In the genomic region with DNA sequence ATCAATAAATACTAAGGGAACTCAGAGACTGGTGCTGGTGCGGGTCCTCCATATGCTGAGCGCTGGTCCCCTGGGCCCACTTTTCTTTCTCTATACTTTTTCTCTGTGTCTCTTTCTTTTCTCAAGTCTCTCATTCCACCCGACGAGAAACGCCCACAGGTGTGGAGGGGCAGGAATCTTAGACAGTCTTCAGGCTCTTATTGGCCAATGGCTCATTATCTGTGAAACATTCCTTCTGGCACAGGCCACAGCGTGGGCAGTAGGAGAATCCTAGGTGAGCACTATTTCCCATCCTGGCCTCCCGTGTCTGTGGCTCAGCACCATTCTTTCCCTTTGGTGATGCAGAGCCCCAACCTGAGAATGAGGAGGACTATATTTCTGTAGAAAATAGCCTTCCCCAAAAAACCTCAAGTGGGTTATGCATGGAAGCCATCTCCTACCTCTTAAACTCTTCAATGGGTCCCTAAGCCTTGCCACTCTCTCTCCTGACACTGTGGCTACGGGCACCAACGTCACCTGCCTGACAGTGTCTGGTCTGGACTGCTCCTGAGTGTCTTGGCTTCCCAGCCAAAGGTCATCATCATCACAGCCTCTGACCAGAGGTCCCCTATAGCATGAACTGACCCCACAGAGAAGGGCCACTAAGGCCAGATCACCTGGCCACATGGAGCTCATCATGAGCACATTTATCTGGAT, we compare ENCODE assay signal across 17 cellular contexts. TPM values are rescaled to one million over a fixed set of nuclear protein-coding genes. Genes with fewer than 3 reads are reported as not detected.
DNase-seq lines count a peak whose midpoint lies in the region; ATAC-seq, FAIRE-seq and TF ChIP-seq lines count a peak whose summit lies in the region.
"Had no signal": no experiment of that assay in that cellular context is flagged by ENCODE, and none has a peak within 500 bp of the region (broad histone marks: within the 10 kb centered on the region; RNA-seq: fewer than 3 reads in every experiment).

No MANE protein-coding gene starts in this region.

- H3K27me3 Mint-ChIP-seq in natural killer cell treated with Interleukin-12 subunit alpha and Interleukin-12 subunit beta and Interleukin-15 and Interleukin-18, amount 100 ng/mL, for 72 hours: no peaks in the 10 kb centered on the region
- peaks cover 4 to 17% of the 10 kb centered on the region in 2 donors for H3K27me3 Mint-ChIP-seq in natural killer cell (ENCODE audit: low read depth in 2 of 2)

- POLR2A ChIA-PET in GM12878 (lab: Charles Lee): interaction anchor here (0.6 to 9.0 kb wide), 5 partner anchors 9 to 20 kb away, joined by 3 to 61 read pairs (median 3); no protein-coding TSS in a partner anchor

- peak overlapping the region; percentile 83 for H3K4me2 ChIP-seq in GM12878 (ENCODE audit: control insufficient read depth, insufficient read depth)
- no peak overlapping the region for H3K4me2 ChIP-seq in mammary epithelial cell (ENCODE audit: insufficient read depth, low read depth, low read length)
- H3K4me2 ChIP-seq: PC-9 had no signal

- no peak for TF ChIP-seq EP300 in GM12878 (IDR thresholded peaks at IDR 0.05; ENCODE audit: borderline replicate concordance in 1 of 2, control insufficient read depth in 1 of 2, low read depth in 2 of 2, low read length in 2 of 2)

- WGBS in GM12878 (ENCODE audit: insufficient coverage, insufficient replicate concordance, low lambda C conversion rate, missing lambda C conversion rate): 76% methylated on average over 9 of the region's 9 CpGs
- WGBS in mammary epithelial cell (ENCODE audit: low coverage, missing lambda C conversion rate): 50% methylated on average over 9 of the region's 9 CpGs

- no peak for TF ChIP-seq CTCF in natural killer cell (IDR thresholded peaks at IDR 0.05)
- no peak for TF ChIP-seq CTCF in GM12878 (IDR thresholded peaks at IDR 0.05 in 2 of 3, conservative IDR thresholded peaks at IDR 0.05 in 1 of 3; ENCODE audit: control insufficient read depth in 2 of 3, extremely low read depth in 1 of 3, insufficient read depth in 1 of 3, low read depth in 3 of 3, low read length in 3 of 3)
- no peak for TF ChIP-seq CTCF in mammary epithelial cell (conservative IDR thresholded peaks at IDR 0.05 in 1 of 2, IDR thresholded peaks at IDR 0.05 in 1 of 2; ENCODE audit: extremely low read depth in 1 of 2, insufficient read depth in 1 of 2, low read depth in 1 of 2, low read length in 2 of 2)

- no peaks in the 10 kb centered on the region for H3K36me3 Mint-ChIP-seq in natural killer cell treated with Interleukin-12 subunit alpha and Interleukin-12 subunit beta and Interleukin-15 and Interleukin-18, amount 100 ng/mL, for 72 hours
- H3K36me3 Mint-ChIP-seq in natural killer cell: no peaks in the 10 kb centered on the region

- no peak for DNase-seq in natural killer cell treated with Interleukin-12 subunit alpha and Interleukin-12 subunit beta and Interleukin-15 and Interleukin-18, amount 100 ng/mL, for 72 hours (ENCODE audit: low spot score)
- no peak for DNase-seq in natural killer cell
- DNase-seq in GM12878 (ENCODE audit: low read depth, low spot score): no peak
- no peak for DNase-seq in GDM1 (lab: John Stamatoyannopoulos, UW)
- no peak for DNase-seq in foreskin melanocyte
- no peak for DNase-seq in mammary epithelial cell
- DNase-seq: body of pancreas, KG1, NCI-H1436, NCI-H2227 treated with DMSO at 0.1 percent for 48 hours, pancreas, PC-9, spleen, SW 1271 had no signal

- H3K9me3 ChIP-seq in GM12878 (replicated peaks; ENCODE audit: control insufficient read depth, insufficient read depth, low read length): no peaks in the 10 kb centered on the region; the same call in 2 of the 3 replicates
- H3K9me3 ChIP-seq in mammary epithelial cell (replicated peaks; ENCODE audit: insufficient read depth, low read length): no peaks in the 10 kb centered on the region
- H3K9me3 ChIP-seq: body of pancreas, pancreas, spleen had no signal

- no peaks in the 10 kb centered on the region for H3K9me3 Mint-ChIP-seq in natural killer cell treated with Interleukin-12 subunit alpha and Interleukin-12 subunit beta and Interleukin-15 and Interleukin-18, amount 100 ng/mL, for 72 hours
- no peaks in the 10 kb centered on the region for H3K9me3 Mint-ChIP-seq in natural killer cell

- H3K27me3 ChIP-seq in GM12878 (replicated peaks in 1 of 2; ENCODE audit: control insufficient read depth in 2 of 2, insufficient read depth in 2 of 2, low read length in 1 of 2) (no peaks in the 10 kb centered on the region), mammary epithelial cell (ENCODE audit: insufficient read depth, low read length) (no peaks in the 10 kb centered on the region)
- H3K27me3 ChIP-seq: body of pancreas, pancreas, spleen had no signal

- H4K20me1 ChIP-seq in GM12878 (ENCODE audit: control insufficient read depth, insufficient read depth) (no peaks in the 10 kb centered on the region), mammary epithelial cell (ENCODE audit: insufficient read depth, low read length) (no peaks in the 10 kb centered on the region)

- H3K4me3 ChIP-seq in GM12878: peak overlapping the region; percentile 37; the same call in 1 of the 2 replicates
- no peak overlapping the region for H3K4me3 ChIP-seq in mammary epithelial cell (replicated peaks in 1 of 3; ENCODE audit: insufficient read depth in 1 of 3, low read depth in 2 of 3, low read length in 3 of 3)
- H3K4me3 ChIP-seq: body of pancreas, pancreas, PC-9 had no signal

- H3K36me3 ChIP-seq in GM12878 (ENCODE audit: control insufficient read depth in 2 of 2, insufficient read depth in 2 of 2, low read length in 1 of 2) (no peaks in the 10 kb centered on the region), mammary epithelial cell (ENCODE audit: insufficient read depth, low read length) (no peaks in the 10 kb centered on the region)
- H3K36me3 ChIP-seq: pancreas, spleen had no signal

- CTCF ChIA-PET in GM12878 (lab: Yijun Ruan, JAX): interaction anchor here (0.8 kb wide), 1 partner anchor 20 kb away, joined by 3 read pairs; no protein-coding TSS in a partner anchor
- CTCF ChIA-PET in mammary epithelial cell (lab: Charles Lee; ENCODE audit: low non-redundant PET): no interaction called here

- in situ Hi-C loops in GM12878 (cut with MboI): no loop called here
- in situ Hi-C loops in mammary epithelial cell (cut with MboI; ENCODE audit: low sequenced_read_pairs in 2 of 2): no loop called here

- peak overlapping the region; percentile 20 to 78 for H3K27ac Mint-ChIP-seq in natural killer cell treated with Interleukin-12 subunit alpha and Interleukin-12 subunit beta and Interleukin-15 and Interleukin-18, amount 100 ng/mL, for 72 hours
- H3K27ac Mint-ChIP-seq in natural killer cell: no peak overlapping the region

- H3K4me1 ChIP-seq in GM12878 (ENCODE audit: control insufficient read depth, insufficient read depth, low read length): peaks cover 60% of the 10 kb centered on the region
- no peaks in the 10 kb centered on the region for H3K4me1 ChIP-seq in mammary epithelial cell (ENCODE audit: insufficient read depth, low read length)
- H3K4me1 ChIP-seq: body of pancreas, pancreas had no signal

- H3K27ac ChIP-seq in GM12878 (ENCODE audit: control insufficient read depth, insufficient read depth) (peak overlapping the region; percentile 75), mammary epithelial cell (ENCODE audit: insufficient read depth, low read depth, low read length) (no peak overlapping the region)
- H3K27ac ChIP-seq: body of pancreas, pancreas, PC-9 had no signal

- H3K79me2 ChIP-seq in GM12878 (ENCODE audit: control insufficient read depth, insufficient read depth, low read length) (peaks cover 62% of the 10 kb centered on the region), mammary epithelial cell (ENCODE audit: insufficient read depth, low read length) (no peaks in the 10 kb centered on the region)

- BruUV-seq in GM12878 (replicated peaks; lab: Mats Ljungman, UMichigan) (no TSS peak), mammary epithelial cell (replicated peaks; lab: Mats Ljungman, UMichigan) (no TSS peak)

- intact Hi-C loops in natural killer cell (cut with micrococcal nuclease): no loop called here
- intact Hi-C loops in GM12878 (cut with micrococcal nuclease; ENCODE audit: unreplicated experiment): no loop called here
- intact Hi-C loops in mammary epithelial cell (cut with micrococcal nuclease): no loop called here

- no peak for TF ChIP-seq POLR2A in GM12878 (IDR thresholded peaks at IDR 0.05; ENCODE audit: low read depth, low read length)

- H3K9ac ChIP-seq in GM12878 (ENCODE audit: control insufficient read depth, insufficient read depth, low read length) (peak overlapping the region; percentile 39), mammary epithelial cell (ENCODE audit: insufficient read depth, low read length) (no peak overlapping the region)

- H2AFZ ChIP-seq in GM12878 (ENCODE audit: control insufficient read depth, low read depth, low read length) (peak overlapping the region; percentile 26; the same call in 1 of the 2 replicates), mammary epithelial cell (ENCODE audit: low read depth, low read length) (no peak overlapping the region)
- H2AFZ ChIP-seq: PC-9 had no signal

- SMC1A ChIA-PET in GM12878 (lab: Charles Lee; ENCODE audit: uncharacterized antibody, unreplicated experiment): interaction anchor here (1.1 to 12.3 kb wide), 2 partner anchors 9 to 20 kb away, joined by 4 to 187 read pairs; no protein-coding TSS in a partner anchor

- no peak for ATAC-seq in natural killer cell treated with Interleukin-12 subunit alpha and Interleukin-12 subunit beta and Interleukin-15 and Interleukin-18, amount 100 ng/mL, for 72 hours
- ATAC-seq in natural killer cell (no peak), HG02763 (IDR thresholded peaks at IDR 0.05; ENCODE audit: unreplicated experiment) (peak; percentile 27), GM12878 (peak; percentile 38), HG03159 (IDR thresholded peaks at IDR 0.05; ENCODE audit: unreplicated experiment) (no peak)
- ATAC-seq: body of pancreas, pancreas had no signal

- H3K4me1 Mint-ChIP-seq in natural killer cell treated with Interleukin-12 subunit alpha and Interleukin-12 subunit beta and Interleukin-15 and Interleukin-18, amount 100 ng/mL, for 72 hours (ENCODE audit: low read depth in 2 of 2): peaks cover 27 to 40% of the 10 kb centered on the region in 2 donors
- H3K4me1 Mint-ChIP-seq in natural killer cell: peaks cover 11 to 15% of the 10 kb centered on the region in 2 donors

- no peak for TF ChIP-seq RAD21 in GM12878 (IDR thresholded peaks at IDR 0.05; ENCODE audit: insufficient read depth, low read depth, low read length)

- RAD21 ChIA-PET in GM12878 (lab: Charles Lee; ENCODE audit: unreplicated experiment): interaction anchor here (0.7 to 1.9 kb wide), 4 partner anchors 11 to 22 kb away, joined by 3 to 5 read pairs (median 4); no protein-coding TSS in a partner anchor

- H3K4me3 Mint-ChIP-seq in natural killer cell treated with Interleukin-12 subunit alpha and Interleukin-12 subunit beta and Interleukin-15 and Interleukin-18, amount 100 ng/mL, for 72 hours: no peak overlapping the region
- H3K4me3 Mint-ChIP-seq in natural killer cell: no peak overlapping the region

- dilution Hi-C loops in mammary epithelial cell (cut with HindIII; ENCODE audit: low sequenced_read_pairs): no loop called here

- no peak for FAIRE-seq in GM12878 (lab: Jason Lieb, UNC)
- FAIRE-seq: pancreas had no signal

RNA-seq across cellular contexts. Expression of gene SLAMF1, which starts 6.2 kb away (rescaled TPM):
- total RNA-seq in natural killer cell treated with Interleukin-12 subunit alpha and Interleukin-12 subunit beta and Interleukin-15 and Interleukin-18, amount 100 ng/mL, for 72 hours: 10 to 100 TPM; 52.1 to 86.2 TPM
- 1 to 10 TPM; 1.1 to 3.5 (median 2.1) TPM for total RNA-seq in natural killer cell
- 1,111 and 1,167 TPM in 2 replicates for total RNA-seq in GM12878 (2013; cell fraction: nucleolus; rRNA removed)
- total RNA-seq in GM12878 (2014; rRNA removed): 121 and 136 TPM in 2 replicates
- 134 and 145 TPM in 2 replicates for total RNA-seq in GM12878 (2014; rRNA removed; fragmentation: Illumina TruSeq; extraction: Trizol)
- 125 and 140 TPM in 2 replicates for total RNA-seq in GM12878 (2021)
- polyA plus RNA-seq in GM12878 (2011; ENCODE audit: low read depth): 41.2 TPM
- polyA plus RNA-seq in GM12878 (2011; rRNA removed): 260 and 289 TPM in 2 replicates
- polyA plus RNA-seq in GM12878 (2011; cell fraction: cytosol; rRNA removed): 194 and 205 TPM in 2 replicates
- polyA plus RNA-seq in GM12878 (2011; cell fraction: nucleus; rRNA removed): 385 and 567 TPM in 2 replicates
- 73.7 and 121 TPM in 2 replicates for polyA plus RNA-seq in GM12878 (2012)
- polyA plus RNA-seq in GM12878 (2014; fragmentation: Illumina TruSeq; extraction: Trizol): 134 and 155 TPM in 2 replicates
- 100 to 1,000 TPM; 128 to 145 TPM for polyA plus RNA-seq in GM12878 (2014; fragmentation: Nextera tagmentation; extraction: Ambion mirVana)
- 154 and 204 TPM in 2 replicates for polyA plus RNA-seq in GM12878 (2014; rRNA removed)
- 10 to 100 TPM; 87.3 to 89.7 TPM for polyA plus RNA-seq in GM12878 (2016; fragmentation: Nextera tagmentation; extraction: Ambion mirVana)
- polyA minus RNA-seq in GM12878 (2011; rRNA and poly(A)+ RNA removed): 378 and 409 TPM in 2 replicates
- 105 and 108 TPM in 2 replicates for polyA minus RNA-seq in GM12878 (2011; cell fraction: cytosol; rRNA and poly(A)+ RNA removed)
- 309 and 389 TPM in 2 replicates for polyA minus RNA-seq in GM12878 (2011; cell fraction: nucleus; rRNA and poly(A)+ RNA removed)
- not detected for total RNA-seq in mammary epithelial cell
- polyA plus RNA-seq in mammary epithelial cell: not detected
- not detected for polyA minus RNA-seq in mammary epithelial cell
- total RNA-seq: body of pancreas, PC-9, temporal lobe had no signal

RNA-seq across cellular contexts. Expression of gene CD48, which starts 58.5 kb away (rescaled TPM):
- 100 to 1,000 TPM; 434 to 816 TPM for total RNA-seq in natural killer cell treated with Interleukin-12 subunit alpha and Interleukin-12 subunit beta and Interleukin-15 and Interleukin-18, amount 100 ng/mL, for 72 hours
- total RNA-seq in natural killer cell (100 to 1,000 TPM; 213 to 249 (median 223) TPM), GM12878 (2014; rRNA removed) (415 and 499 TPM in 2 replicates), GM12878 (2014; rRNA removed; fragmentation: Illumina TruSeq; extraction: Trizol) (445 and 463 TPM in 2 replicates), GM12878 (2021) (311 and 323 TPM in 2 replicates), mammary epithelial cell (not detected)
- total RNA-seq in GM12878 (2013; cell fraction: nucleolus; rRNA removed): 550 and 565 TPM in 2 replicates
- polyA plus RNA-seq in GM12878 (2011; ENCODE audit: low read depth): 1,141 TPM
- polyA plus RNA-seq in GM12878 (2011; rRNA removed) (1,315 and 1,412 TPM in 2 replicates), GM12878 (2014; fragmentation: Illumina TruSeq; extraction: Trizol) (487 and 663 TPM in 2 replicates), GM12878 (2014; fragmentation: Nextera tagmentation; extraction: Ambion mirVana) (100 to 1,000 TPM; 667 to 776 TPM), GM12878 (2014; rRNA removed) (335 and 411 TPM in 2 replicates), GM12878 (2016; fragmentation: Nextera tagmentation; extraction: Ambion mirVana) (100 to 1,000 TPM; 302 to 328 TPM), mammary epithelial cell (not detected)
- polyA plus RNA-seq in GM12878 (2011; cell fraction: cytosol; rRNA removed): 831 and 1,170 TPM in 2 replicates
- polyA plus RNA-seq in GM12878 (2011; cell fraction: nucleus; rRNA removed): 317 and 485 TPM in 2 replicates
- 688 and 1,150 TPM in 2 replicates for polyA plus RNA-seq in GM12878 (2012)
- polyA minus RNA-seq in GM12878 (2011; rRNA and poly(A)+ RNA removed): 654 and 682 TPM in 2 replicates
- polyA minus RNA-seq in GM12878 (2011; cell fraction: cytosol; rRNA and poly(A)+ RNA removed): 176 and 177 TPM in 2 replicates
- polyA minus RNA-seq in GM12878 (2011; cell fraction: nucleus; rRNA and poly(A)+ RNA removed): 79.5 and 82.9 TPM in 2 replicates
- polyA minus RNA-seq in mammary epithelial cell: not detected
- total RNA-seq: PC-9, temporal lobe had no signal

Comparison
In these comparisons a context has a peak if more than half of its experiments do, and no peak if none do; other contexts are left out.
1. H3K27ac Mint-ChIP-seq: peak in natural killer cell treated with Interleukin-12 subunit alpha and Interleukin-12 subunit beta and Interleukin-15 and Interleukin-18, amount 100 ng/mL, for 72 hours (2 of 2); none in natural killer cell (0 of 2).
2. RNA of gene SLAMF1, which starts 6.2 kb away (total RNA-seq): 121 to 1,167 TPM in GM12878 and 52.1 to 86.2 TPM in natural killer cell treated with Interleukin-12 subunit alpha and Interleukin-12 subunit beta and Interleukin-15 and Interleukin-18, amount 100 ng/mL, for 72 hours; 1.1 to 3.5 TPM in natural killer cell and not detected in mammary epithelial cell; every median in the first group is over 10 times any median in the second.
3. ATAC-seq: peak in HG02763 (single experiment) and GM12878 (single experiment); none in natural killer cell treated with Interleukin-12 subunit alpha and Interleukin-12 subunit beta and Interleukin-15 and Interleukin-18, amount 100 ng/mL, for 72 hours (0 of 2), natural killer cell (0 of 3) and HG03159 (single experiment).
4. RNA of gene CD48, which starts 58.5 kb away (total RNA-seq): 434 to 816 TPM in natural killer cell treated with Interleukin-12 subunit alpha and Interleukin-12 subunit beta and Interleukin-15 and Interleukin-18, amount 100 ng/mL, for 72 hours, 311 to 565 TPM in GM12878 and 213 to 249 TPM in natural killer cell; not detected in mammary epithelial cell; every median in the first group is over 100 times any median in the second.